In the genomic region with DNA sequence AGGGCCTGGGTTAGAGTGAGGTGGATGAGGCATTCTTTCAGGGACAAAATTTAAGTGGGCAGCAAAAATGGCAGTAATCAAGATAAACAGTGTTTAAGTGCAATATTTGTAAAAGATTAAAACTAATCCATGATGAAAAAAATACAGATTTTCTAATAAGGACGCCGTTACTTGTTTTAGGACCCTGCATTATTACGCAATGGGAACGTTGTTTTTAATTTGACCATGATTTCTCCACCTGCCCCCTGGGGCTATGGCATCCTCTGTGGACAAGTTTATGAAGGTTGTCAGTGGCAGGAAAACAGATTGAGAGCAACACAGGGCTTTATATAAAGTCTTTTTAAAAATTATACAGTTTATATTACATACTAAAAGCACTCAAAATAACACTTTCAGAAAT, we compare ENCODE assay signal across 7 cellular contexts.
"Had no signal": no experiment of that assay in that cellular context is flagged by ENCODE, and none has a peak within 500 bp of the region (broad histone marks: within the 10 kb centered on the region; RNA-seq: fewer than 3 reads in every experiment).

No MANE protein-coding gene starts in this region.

- DNase-seq: H7, HFFc6, KG1 had no signal

- ATAC-seq: GM23338, HCT116 had no signal

- H3K36me3 ChIP-seq: HAP-1 had no signal

- H3K4me2 ChIP-seq: GM23338 had no signal

- FAIRE-seq: HTR-8/SVneo had no signal

- H3K9me3 ChIP-seq: HAP-1 had no signal

- H3K4me3 ChIP-seq: GM23338, HAP-1 had no signal

- H2AFZ ChIP-seq: GM23338 had no signal

- H3K4me1 ChIP-seq: HAP-1 had no signal
